8 cellular contexts compared by ENCODE assay signal in the genomic region with DNA sequence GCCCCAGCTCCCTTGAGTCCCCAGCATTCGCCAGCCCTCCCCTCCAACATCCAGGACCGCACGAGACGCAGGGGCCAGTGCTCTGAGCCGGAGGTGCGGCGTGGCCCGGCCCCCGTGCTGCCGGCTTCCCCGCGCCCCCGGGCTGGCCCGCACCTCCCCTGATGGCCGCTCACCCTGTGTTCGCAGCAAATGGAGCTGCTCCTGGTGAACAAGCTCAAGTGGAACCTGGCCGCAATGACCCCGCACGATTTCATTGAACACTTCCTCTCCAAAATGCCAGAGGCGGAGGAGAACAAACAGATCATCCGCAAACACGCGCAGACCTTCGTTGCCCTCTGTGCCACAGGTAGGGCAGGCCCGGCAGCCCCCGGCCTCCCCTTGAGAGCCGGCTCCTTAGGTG. TPM values are rescaled to one million over a fixed set of nuclear protein-coding genes. Genes with fewer than 3 reads are reported as not detected.
DNase-seq lines count a peak whose midpoint lies in the region; ATAC-seq, FAIRE-seq and TF ChIP-seq lines count a peak whose summit lies in the region.

No MANE protein-coding gene starts in this region.

- H3K4me1 ChIP-seq in CD8-positive, alpha-beta memory T cell (ENCODE audit: insufficient read depth, low read length), result peaks cover 25% of the 10 kb centered on the region
- H3K4me1 ChIP-seq in PC-3 (ENCODE audit: insufficient read depth, low read length) (peaks cover 40% of the 10 kb centered on the region), endothelial cell of umbilical vein (ENCODE audit: control insufficient read depth, extremely low read depth, insufficient read depth, low read length) (peaks cover 24% of the 10 kb centered on the region)

- peaks cover 72% of the 10 kb centered on the region for H4K20me1 ChIP-seq in PC-3 (ENCODE audit: low read length)
- H4K20me1 ChIP-seq in endothelial cell of umbilical vein (replicated peaks; ENCODE audit: control insufficient read depth, extremely low read depth, insufficient read depth, low read length), result no peaks in the 10 kb centered on the region

- peak overlapping the region; percentile 96 for H3K4me2 ChIP-seq in PC-3 (ENCODE audit: low read length)
- peak overlapping the region; percentile 40 for H3K4me2 ChIP-seq in endothelial cell of umbilical vein (ENCODE audit: insufficient read depth, low read length)

- no peak for FAIRE-seq in endothelial cell of umbilical vein (lab: Jason Lieb, UNC)

- peaks cover 17% of the 10 kb centered on the region for H3K27me3 ChIP-seq in CD8-positive, alpha-beta memory T cell (ENCODE audit: insufficient read depth, low read length, poor library complexity, severe bottlenecking)
- H3K27me3 ChIP-seq in PC-3 (ENCODE audit: low read length), result no peaks in the 10 kb centered on the region
- no peaks in the 10 kb centered on the region for H3K27me3 ChIP-seq in endothelial cell of umbilical vein (ENCODE audit: control insufficient read depth in 2 of 2, insufficient read depth in 2 of 2, low read length in 2 of 2)

- H3K27me3 Mint-ChIP-seq in CD8-positive, alpha-beta memory T cell, result peaks cover 21 to 23% of the 10 kb centered on the region in 2 donors
- no peaks in the 10 kb centered on the region for H3K27me3 Mint-ChIP-seq in osteocyte (ENCODE audit: unreplicated experiment)

- H3K9ac ChIP-seq in PC-3 (ENCODE audit: low read length), result peak overlapping the region; percentile 97
- no peak overlapping the region for H3K9ac ChIP-seq in endothelial cell of umbilical vein (replicated peaks; ENCODE audit: extremely low read depth, insufficient read depth, low read length)

- H3K36me3 ChIP-seq in CD8-positive, alpha-beta memory T cell (ENCODE audit: insufficient read depth, low read length), result no peaks in the 10 kb centered on the region
- H3K36me3 ChIP-seq in PC-3 (ENCODE audit: low read depth, low read length) (peaks cover 59% of the 10 kb centered on the region), endothelial cell of umbilical vein (ENCODE audit: control insufficient read depth in 2 of 2, extremely low read depth in 1 of 2, insufficient read depth in 2 of 2, low read length in 2 of 2) (peaks cover 12 to 23% of the 10 kb centered on the region in 2 experiments)

- H3K36me3 Mint-ChIP-seq in CD8-positive, alpha-beta memory T cell, result no peaks in the 10 kb centered on the region
- H3K36me3 Mint-ChIP-seq in osteocyte (ENCODE audit: unreplicated experiment), result peaks cover 8% of the 10 kb centered on the region

- intact Hi-C loops in PC-3 (cut with micrococcal nuclease), result loop anchor here (1.0 kb wide), 1 partner anchor 542 kb away; no protein-coding TSS in a partner anchor
- intact Hi-C loops in endothelial cell of umbilical vein (cut with micrococcal nuclease), result loop anchor here (1.0 to 2.0 kb wide), 5 partner anchors 27 to 542 kb away; no protein-coding TSS in a partner anchor

- TF ChIP-seq CTCF in PC-3 (conservative IDR thresholded peaks at IDR 0.05; ENCODE audit: low read depth, low read length), result peak; percentile 17; the same call in 1 of the 2 replicates
- no peak for TF ChIP-seq CTCF in endothelial cell of umbilical vein (IDR thresholded peaks at IDR 0.05; ENCODE audit: extremely low read depth in 1 of 2, insufficient read depth in 1 of 2, low read depth in 1 of 2, low read length in 2 of 2)
- peak; percentile 23 for TF ChIP-seq CTCF in osteocyte (IDR thresholded peaks at IDR 0.05)

- peak overlapping the region in 2 of 8 donors; percentile 48 to 89 for H3K27ac Mint-ChIP-seq in CD8-positive, alpha-beta memory T cell
- peak overlapping the region; percentile 73 for H3K27ac Mint-ChIP-seq in osteocyte (ENCODE audit: unreplicated experiment)

- no peak overlapping the region for H3K27ac ChIP-seq in CD8-positive, alpha-beta memory T cell (ENCODE audit: low read depth, low read length)
- peak overlapping the region; percentile 84 for H3K27ac ChIP-seq in PC-3 (ENCODE audit: low read length)
- H3K27ac ChIP-seq in endothelial cell of umbilical vein (ENCODE audit: insufficient read depth, low read depth, low read length), result no peak overlapping the region

- H3K9me3 Mint-ChIP-seq in CD8-positive, alpha-beta memory T cell, result no peaks in the 10 kb centered on the region
- H3K9me3 Mint-ChIP-seq in osteocyte (ENCODE audit: unreplicated experiment), result no peaks in the 10 kb centered on the region

- H2AFZ ChIP-seq in PC-3 (ENCODE audit: low read length), result no peak overlapping the region
- H2AFZ ChIP-seq in endothelial cell of umbilical vein (ENCODE audit: low read depth, low read length), result no peak overlapping the region

- CTCF ChIA-PET in CD8-positive, alpha-beta memory T cell (lab: Charles Lee), result interaction anchor here (0.7 to 3.1 kb wide), 12 partner anchors 10 to 543 kb away, joined by 3 to 28 read pairs (median 5); partner anchors contain the start of gene MYEOV
- CTCF ChIA-PET in PC-3 (lab: Charles Lee) (no interaction called here), endothelial cell of umbilical vein (lab: Charles Lee) (interaction anchor here (1.0 to 6.3 kb wide), 18 partner anchors 9 to 554 kb away, joined by 3 to 154 read pairs (median 4); partner anchors contain the start of genes LTO1 and MYEOV)

- no peak for DNase-seq in CD8-positive, alpha-beta memory T cell
- DNase-seq in PC-3, result peak; percentile 19
- DNase-seq in endothelial cell of umbilical vein (ENCODE audit: low read depth, low spot score), result no peak
- no peak for DNase-seq in osteocyte (ENCODE audit: extremely low spot score, unreplicated experiment)
- no peak for DNase-seq in activated effector memory CD4-positive, alpha-beta T cell treated with anti-CD3 and anti-CD28 coated beads, Interleukin-2, amount 50 U/mL, for 16 hours
- DNase-seq in SK-N-DZ (ENCODE audit: low spot score), result no peak
- DNase-seq in stimulated activated CD4-positive, alpha-beta T cell treated with anti-CD3 and anti-CD28 coated beads, Interleukin-4, amount 100 ng/mL, for 24 hours, result no peak

- no peak for ATAC-seq in PC-3
- ATAC-seq in HG03025 (IDR thresholded peaks at IDR 0.05; ENCODE audit: low FRiP score, unreplicated experiment), result no peak

- dilution Hi-C loops in endothelial cell of umbilical vein (cut with MboI; ENCODE audit: extremely low pct_ligation_motif_present, low sequenced_read_pairs), result no loop called here

- H3K9me1 ChIP-seq in endothelial cell of umbilical vein (replicated peaks; ENCODE audit: control insufficient read depth, extremely low read depth, insufficient read depth, low read length), result no peaks in the 10 kb centered on the region

- no peak overlapping the region for H3K4me3 ChIP-seq in CD8-positive, alpha-beta memory T cell (ENCODE audit: low read length)
- peak overlapping the region; percentile 99 for H3K4me3 ChIP-seq in PC-3 (ENCODE audit: low read length)
- peak overlapping the region in 1 of 3 experiments; percentile 6 for H3K4me3 ChIP-seq in endothelial cell of umbilical vein (replicated peaks in 1 of 3; ENCODE audit: insufficient read depth in 1 of 3, low read depth in 1 of 3, low read length in 3 of 3)

- H3K79me2 ChIP-seq in PC-3 (ENCODE audit: low read length) (peaks cover 96% of the 10 kb centered on the region), endothelial cell of umbilical vein (ENCODE audit: control insufficient read depth, insufficient read depth, low read length) (peaks cover 80% of the 10 kb centered on the region)

- POLR2A ChIA-PET in CD8-positive, alpha-beta memory T cell (lab: Charles Lee), result no interaction called here
- POLR2A ChIA-PET in PC-3 (lab: Charles Lee; ENCODE audit: unreplicated experiment) (no interaction called here), endothelial cell of umbilical vein (lab: Charles Lee) (interaction anchor here (1.4 kb wide), 1 partner anchor 200 kb away, joined by 4 read pairs; no protein-coding TSS in a partner anchor)

- no peaks in the 10 kb centered on the region for H3K9me3 ChIP-seq in CD8-positive, alpha-beta memory T cell (ENCODE audit: low read length)
- H3K9me3 ChIP-seq in PC-3 (ENCODE audit: low read length) (no peaks in the 10 kb centered on the region), endothelial cell of umbilical vein (replicated peaks; ENCODE audit: control insufficient read depth, insufficient read depth, low read length) (no peaks in the 10 kb centered on the region)

- H3K9me2 ChIP-seq in PC-3 (replicated peaks; ENCODE audit: low read length), result no peaks in the 10 kb centered on the region

- H3F3A ChIP-seq in PC-3 (ENCODE audit: low read length, unreplicated experiment), result peaks cover 25% of the 10 kb centered on the region

- BruUV-seq in PC-3 (replicated peaks; lab: Mats Ljungman, UMichigan), result no TSS peak
- no TSS peak for BruUV-seq in endothelial cell of umbilical vein (replicated peaks; lab: Mats Ljungman, UMichigan)

- no peak for TF ChIP-seq POLR2A in endothelial cell of umbilical vein (IDR thresholded peaks at IDR 0.05; ENCODE audit: low read depth, low read length)

- peaks cover 20 to 28% (median 22%) of the 10 kb centered on the region in 3 donors for H3K4me1 Mint-ChIP-seq in CD8-positive, alpha-beta memory T cell
- H3K4me1 Mint-ChIP-seq in osteocyte (ENCODE audit: unreplicated experiment), result peaks cover 35% of the 10 kb centered on the region

- peak overlapping the region; percentile 55 to 77 (median 65) for H3K4me3 Mint-ChIP-seq in CD8-positive, alpha-beta memory T cell
- H3K4me3 Mint-ChIP-seq in osteocyte (ENCODE audit: unreplicated experiment), result peak overlapping the region; percentile 79

RNA-seq across cellular contexts. Expression of gene CCND1, which starts 2.7 kb away (rescaled TPM):
- total RNA-seq in CD8-positive, alpha-beta memory T cell, result 1 to 10 TPM; 2.8 to 3.8 TPM
- polyA plus RNA-seq in CD8-positive, alpha-beta memory T cell, result 0.18 TPM
- total RNA-seq in PC-3 (2014; rRNA removed) (868 and 934 TPM in 2 replicates), endothelial cell of umbilical vein (336 and 370 TPM in 2 replicates), osteocyte (180 and 183 TPM in 2 replicates)
- polyA plus RNA-seq in endothelial cell of umbilical vein, result 98.7 and 113 TPM in 2 replicates
- polyA plus RNA-seq in endothelial cell of umbilical vein (2011; cell fraction: cytosol; rRNA removed), result 120 and 122 TPM in 2 replicates
- 102 and 108 TPM in 2 replicates for polyA plus RNA-seq in endothelial cell of umbilical vein (2011; cell fraction: nucleus; rRNA removed)
- 207 and 276 TPM in 2 replicates for polyA plus RNA-seq in endothelial cell of umbilical vein (2012)
- polyA minus RNA-seq in endothelial cell of umbilical vein, result 128 and 155 TPM in 2 replicates
- polyA minus RNA-seq in endothelial cell of umbilical vein (2011; cell fraction: cytosol; rRNA and poly(A)+ RNA removed), result 24.0 TPM
- polyA minus RNA-seq in endothelial cell of umbilical vein (2011; cell fraction: nucleus; rRNA and poly(A)+ RNA removed), result 63.3 and 131 TPM in 2 replicates
- polyA plus RNA-seq in SK-N-DZ (2014; cell fraction: cytosol; rRNA removed), result 242 and 248 TPM in 2 replicates
- polyA plus RNA-seq in SK-N-DZ (2014; cell fraction: nucleus; rRNA removed), result 196 and 220 TPM in 2 replicates

RNA-seq across cellular contexts. Expression of gene LTO1, which starts 31.5 kb away (rescaled TPM):
- 10 to 100 TPM; 24.8 to 25.0 TPM for total RNA-seq in CD8-positive, alpha-beta memory T cell
- polyA plus RNA-seq in CD8-positive, alpha-beta memory T cell, result 15.8 TPM
- 37.5 and 46.1 TPM in 2 replicates for total RNA-seq in PC-3 (2014; rRNA removed)
- total RNA-seq in endothelial cell of umbilical vein, result 27.3 and 30.9 TPM in 2 replicates
- 22.1 and 26.8 TPM in 2 replicates for polyA plus RNA-seq in endothelial cell of umbilical vein
- 19.8 and 23.3 TPM in 2 replicates for polyA plus RNA-seq in endothelial cell of umbilical vein (2011; cell fraction: cytosol; rRNA removed)
- polyA plus RNA-seq in endothelial cell of umbilical vein (2011; cell fraction: nucleus; rRNA removed), result 47.9 and 48.3 TPM in 2 replicates
- 19.3 and 22.6 TPM in 2 replicates for polyA plus RNA-seq in endothelial cell of umbilical vein (2012)
- 17.2 and 22.0 TPM in 2 replicates for polyA minus RNA-seq in endothelial cell of umbilical vein
- 12.4 TPM for polyA minus RNA-seq in endothelial cell of umbilical vein (2011; cell fraction: cytosol; rRNA and poly(A)+ RNA removed)
- 25.4 and 26.6 TPM in 2 replicates for polyA minus RNA-seq in endothelial cell of umbilical vein (2011; cell fraction: nucleus; rRNA and poly(A)+ RNA removed)
- total RNA-seq in osteocyte, result 18.9 and 21.4 TPM in 2 replicates
- 22.1 and 25.3 TPM in 2 replicates for polyA plus RNA-seq in SK-N-DZ (2014; cell fraction: cytosol; rRNA removed)
- 38.9 and 46.6 TPM in 2 replicates for polyA plus RNA-seq in SK-N-DZ (2014; cell fraction: nucleus; rRNA removed)

Comparison
In these comparisons a context has a peak if more than half of its experiments do, and no peak if none do; other contexts are left out.
1. CTCF ChIP-seq: peak in PC-3 (single experiment) and osteocyte (single experiment); none in endothelial cell of umbilical vein (0 of 2).
2. RNA of gene CCND1, which starts 2.7 kb away (total RNA-seq): 868 to 934 TPM in PC-3, 336 to 370 TPM in endothelial cell of umbilical vein and 180 to 183 TPM in osteocyte; 2.8 to 3.8 TPM in CD8-positive, alpha-beta memory T cell; every median in the first group is over 10 times any median in the second.